Comparison of ENCODE assay signal across 18 cellular contexts in the genomic region with DNA sequence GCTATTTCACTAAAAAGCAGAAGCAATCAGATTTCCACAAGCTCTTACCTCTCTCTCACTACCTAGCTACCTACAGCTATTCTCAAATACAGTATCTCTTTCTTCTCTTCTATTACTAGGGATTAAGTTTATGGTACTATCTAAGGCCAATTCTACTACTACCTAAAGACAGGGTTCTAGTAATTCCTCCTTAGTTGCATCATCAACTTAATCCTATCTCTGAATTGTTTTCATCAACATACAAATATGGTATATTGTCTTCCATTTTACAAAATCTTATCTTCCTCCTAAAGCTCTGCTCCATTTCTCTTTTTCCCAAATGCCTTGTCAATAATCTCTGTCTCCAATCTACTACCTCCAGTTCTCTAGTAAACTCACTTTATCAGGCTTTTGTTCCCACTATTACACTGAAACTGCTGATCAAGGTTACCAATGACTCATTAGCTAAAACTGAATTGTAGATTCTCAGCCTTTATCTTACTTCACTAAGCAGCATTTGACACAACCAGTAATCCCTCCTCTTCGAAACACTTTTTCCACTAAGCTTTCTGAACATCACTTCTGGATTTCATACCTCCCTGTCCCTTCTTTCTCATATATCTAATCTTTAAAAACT. TPM values are rescaled to one million over a fixed set of nuclear protein-coding genes. Genes with fewer than 3 reads are reported as not detected.
DNase-seq lines count a peak whose midpoint lies in the region; ATAC-seq, FAIRE-seq and TF ChIP-seq lines count a peak whose summit lies in the region.
"Had no signal": no experiment of that assay in that cellular context is flagged by ENCODE, and none has a peak within 500 bp of the region (broad histone marks: within the 10 kb centered on the region; RNA-seq: fewer than 3 reads in every experiment).

No MANE protein-coding gene starts in this region.

- H3K36me3 Mint-ChIP-seq in activated CD8-positive, alpha-beta T cell treated with anti-CD3 and anti-CD28 coated beads for 36 hours (ENCODE audit: low read depth) = peaks cover 1% of the 10 kb centered on the region
- peaks cover under 1% of the 10 kb centered on the region for H3K36me3 Mint-ChIP-seq in activated CD8-positive, alpha-beta T cell treated with anti-CD3 and anti-CD28 coated beads, Interleukin-2, amount 10 ng/mL, durations not matched to agents 7 days and 5 days (ENCODE audit: low read depth)

- FAIRE-seq in pancreas (lab: Jason Lieb, UNC) = no peak

- TF ChIP-seq CTCF in activated CD8-positive, alpha-beta T cell treated with anti-CD3 and anti-CD28 coated beads for 36 hours (IDR thresholded peaks at IDR 0.05) = no peak
- TF ChIP-seq CTCF in cardiac fibroblast (IDR thresholded peaks at IDR 0.05; ENCODE audit: low read depth, low read length) = no peak
- no peak for TF ChIP-seq CTCF in pancreas (IDR thresholded peaks at IDR 0.05)

- WGBS in pancreas, 2 donors = 61 to 65% methylated on average over 1 of the region's 1 CpG

- H3K27ac ChIP-seq in HUES6 (ENCODE audit: low read depth, low read length) = peak overlapping the region; percentile 7; the same call in 1 of the 2 replicates
- H3K27ac ChIP-seq in pancreas = peak overlapping the region in 2 of 4 donors; percentile 18 to 30
- H3K27ac ChIP-seq: adrenal gland, left lung, right lobe of liver, RWPE1 had no signal

- CTCF ChIA-PET in activated CD8-positive, alpha-beta T cell treated with anti-CD3 and anti-CD28 coated beads for 36 hours (lab: Charles Lee) = interaction anchor here (0.9 kb wide), 1 partner anchor 283 kb away, joined by 4 read pairs; no protein-coding TSS in a partner anchor
- CTCF ChIA-PET in activated CD8-positive, alpha-beta T cell treated with anti-CD3 and anti-CD28 coated beads, Interleukin-2, amount 10 ng/mL, durations not matched to agents 7 days and 5 days (lab: Charles Lee) = no interaction called here

- H3K4me1 Mint-ChIP-seq in activated CD8-positive, alpha-beta T cell treated with anti-CD3 and anti-CD28 coated beads for 36 hours (ENCODE audit: low read depth) = peaks cover 30% of the 10 kb centered on the region
- peaks cover 1% of the 10 kb centered on the region for H3K4me1 Mint-ChIP-seq in activated CD8-positive, alpha-beta T cell treated with anti-CD3 and anti-CD28 coated beads, Interleukin-2, amount 10 ng/mL, durations not matched to agents 7 days and 5 days (ENCODE audit: low read depth)

- POLR2A ChIA-PET in activated CD8-positive, alpha-beta T cell treated with anti-CD3 and anti-CD28 coated beads for 36 hours (lab: Charles Lee) = no interaction called here
- POLR2A ChIA-PET in activated CD8-positive, alpha-beta T cell treated with anti-CD3 and anti-CD28 coated beads, Interleukin-2, amount 10 ng/mL, durations not matched to agents 7 days and 5 days (lab: Charles Lee) = no interaction called here

- H3K4me3 ChIP-seq in HUES6 (ENCODE audit: low read depth, low read length) (no peak overlapping the region), cardiac fibroblast (replicated peaks in 1 of 2; ENCODE audit: low read depth in 2 of 2, low read length in 2 of 2) (no peak overlapping the region), pancreas (no peak overlapping the region)
- H3K4me3 ChIP-seq: adrenal gland, left lung, right lobe of liver, tibial nerve had no signal

- H3K36me3 ChIP-seq in HUES6 (ENCODE audit: control insufficient read depth, insufficient read depth, low read length) (no peaks in the 10 kb centered on the region), pancreas (no peaks in the 10 kb centered on the region)
- H3K36me3 ChIP-seq: adrenal gland, left lung, right lobe of liver, tibial nerve had no signal

- intact Hi-C loops in activated CD8-positive, alpha-beta T cell treated with anti-CD3 and anti-CD28 coated beads for 36 hours (cut with micrococcal nuclease) = no loop called here
- intact Hi-C loops in pancreas (cut with DNase I) = no loop called here

- no peak overlapping the region for H3K4me3 Mint-ChIP-seq in activated CD8-positive, alpha-beta T cell treated with anti-CD3 and anti-CD28 coated beads for 36 hours
- no peak overlapping the region for H3K4me3 Mint-ChIP-seq in activated CD8-positive, alpha-beta T cell treated with anti-CD3 and anti-CD28 coated beads, Interleukin-2, amount 10 ng/mL, durations not matched to agents 7 days and 5 days
- H3K4me3 Mint-ChIP-seq: nephron, T-helper 17 cell had no signal

- H3K9ac ChIP-seq in HUES6 (ENCODE audit: low read length) = no peak overlapping the region

- no peak for DNase-seq in activated CD8-positive, alpha-beta T cell treated with anti-CD3 and anti-CD28 coated beads for 36 hours
- DNase-seq in activated CD8-positive, alpha-beta T cell treated with anti-CD3 and anti-CD28 coated beads, Interleukin-2, amount 10 ng/mL, durations not matched to agents 7 days and 5 days = no peak
- DNase-seq in cardiac fibroblast (ENCODE audit: low read depth in 2 of 2) (peak; percentile 28 to 35), pancreas (no peak)
- DNase-seq: adrenal gland; left lung; NCI-H2081 treated with DMSO at 0.1 percent for 48 hours; NCI-H774; right lobe of liver; stimulated activated CD4-positive, alpha-beta T cell treated with anti-CD3 and anti-CD28 coated beads, Interleukin-2, amount 100 ng/mL, for 48 hours; T-helper 17 cell had no signal

- no peak overlapping the region for H3K27ac Mint-ChIP-seq in activated CD8-positive, alpha-beta T cell treated with anti-CD3 and anti-CD28 coated beads for 36 hours
- no peak overlapping the region for H3K27ac Mint-ChIP-seq in activated CD8-positive, alpha-beta T cell treated with anti-CD3 and anti-CD28 coated beads, Interleukin-2, amount 10 ng/mL, durations not matched to agents 7 days and 5 days
- H3K27ac Mint-ChIP-seq: nephron, T-helper 17 cell had no signal

- H3K4me1 ChIP-seq in HUES6 (ENCODE audit: control insufficient read depth, insufficient read depth, low read length) = peaks cover 80% of the 10 kb centered on the region
- H3K4me1 ChIP-seq in pancreas = peaks cover 11 to 25% (median 23%) of the 10 kb centered on the region in 3 donors

- H3K9me3 ChIP-seq in HUES6 (ENCODE audit: control insufficient read depth, insufficient read depth, low read depth, low read length) = no peaks in the 10 kb centered on the region
- H3K9me3 ChIP-seq in pancreas = no peaks in the 10 kb centered on the region
- H3K9me3 ChIP-seq: adrenal gland, left lung, right lobe of liver, tibial nerve had no signal

- no peaks in the 10 kb centered on the region for H3K9me3 Mint-ChIP-seq in activated CD8-positive, alpha-beta T cell treated with anti-CD3 and anti-CD28 coated beads for 36 hours
- H3K9me3 Mint-ChIP-seq in activated CD8-positive, alpha-beta T cell treated with anti-CD3 and anti-CD28 coated beads, Interleukin-2, amount 10 ng/mL, durations not matched to agents 7 days and 5 days (ENCODE audit: insufficient read depth) = no peaks in the 10 kb centered on the region
- H3K9me3 Mint-ChIP-seq: nephron had no signal

- H3K27me3 Mint-ChIP-seq in activated CD8-positive, alpha-beta T cell treated with anti-CD3 and anti-CD28 coated beads for 36 hours = no peaks in the 10 kb centered on the region
- H3K27me3 Mint-ChIP-seq in activated CD8-positive, alpha-beta T cell treated with anti-CD3 and anti-CD28 coated beads, Interleukin-2, amount 10 ng/mL, durations not matched to agents 7 days and 5 days (ENCODE audit: low read depth) = no peaks in the 10 kb centered on the region
- H3K27me3 Mint-ChIP-seq: T-helper 17 cell had no signal

- H3K27me3 ChIP-seq in HUES6 (ENCODE audit: control insufficient read depth, insufficient read depth, low read length) (no peaks in the 10 kb centered on the region), pancreas (no peaks in the 10 kb centered on the region)
- H3K27me3 ChIP-seq: adrenal gland, left lung, right lobe of liver, tibial nerve had no signal

- peak; percentile 63 for ATAC-seq in activated CD8-positive, alpha-beta T cell treated with anti-CD3 and anti-CD28 coated beads for 36 hours
- no peak for ATAC-seq in activated CD8-positive, alpha-beta T cell treated with anti-CD3 and anti-CD28 coated beads, Interleukin-2, amount 10 ng/mL, durations not matched to agents 7 days and 5 days
- peak in 3 of 4 donors; percentile 53 to 71 (median 70) for ATAC-seq in pancreas
- no peak for ATAC-seq in HG03135 (IDR thresholded peaks at IDR 0.05; ENCODE audit: unreplicated experiment)
- ATAC-seq in HG03108 (IDR thresholded peaks at IDR 0.05; ENCODE audit: unreplicated experiment) = no peak
- ATAC-seq in HG02885 (IDR thresholded peaks at IDR 0.05; ENCODE audit: poor library complexity, unreplicated experiment) = no peak
- ATAC-seq: left lung, T-helper 17 cell had no signal

RNA-seq across cellular contexts. Expression of gene JMJD1C, which starts 28.3 kb away (rescaled TPM):
- total RNA-seq in activated CD8-positive, alpha-beta T cell treated with anti-CD3 and anti-CD28 coated beads for 36 hours = 10 to 100 TPM; 45.2 to 48.1 TPM
- 10 to 100 TPM; 63.0 to 65.1 TPM for total RNA-seq in activated CD8-positive, alpha-beta T cell treated with anti-CD3 and anti-CD28 coated beads, Interleukin-2, amount 10 ng/mL, durations not matched to agents 7 days and 5 days
- 10 to 100 TPM; 26.5 to 56.9 (median 37.2) TPM for total RNA-seq in pancreas
- 10 to 100 TPM; 25.6 to 39.9 TPM for polyA plus RNA-seq in pancreas

Comparison
In these comparisons a context has a peak if more than half of its experiments do, and no peak if none do; other contexts are left out.
1. ATAC-seq: peak in activated CD8-positive, alpha-beta T cell treated with anti-CD3 and anti-CD28 coated beads for 36 hours (single experiment) and pancreas (3 of 4); none in activated CD8-positive, alpha-beta T cell treated with anti-CD3 and anti-CD28 coated beads, Interleukin-2, amount 10 ng/mL, durations not matched to agents 7 days and 5 days (single experiment), HG03135 (single experiment), HG03108 (single experiment) and HG02885 (single experiment).
2. DNase-seq: peak in cardiac fibroblast (2 of 2); none in activated CD8-positive, alpha-beta T cell treated with anti-CD3 and anti-CD28 coated beads for 36 hours (single experiment), activated CD8-positive, alpha-beta T cell treated with anti-CD3 and anti-CD28 coated beads, Interleukin-2, amount 10 ng/mL, durations not matched to agents 7 days and 5 days (single experiment) and pancreas (0 of 6).